8 cellular contexts compared by ENCODE assay signal in genomic region chr2:121285077-121285449, GRCh38. TPM values are rescaled to one million over a fixed set of nuclear protein-coding genes. Genes with fewer than 3 reads are reported as not detected.
DNase-seq lines count a peak whose midpoint lies in the region; ATAC-seq and TF ChIP-seq lines count a peak whose summit lies in the region.

A gene with protein sequence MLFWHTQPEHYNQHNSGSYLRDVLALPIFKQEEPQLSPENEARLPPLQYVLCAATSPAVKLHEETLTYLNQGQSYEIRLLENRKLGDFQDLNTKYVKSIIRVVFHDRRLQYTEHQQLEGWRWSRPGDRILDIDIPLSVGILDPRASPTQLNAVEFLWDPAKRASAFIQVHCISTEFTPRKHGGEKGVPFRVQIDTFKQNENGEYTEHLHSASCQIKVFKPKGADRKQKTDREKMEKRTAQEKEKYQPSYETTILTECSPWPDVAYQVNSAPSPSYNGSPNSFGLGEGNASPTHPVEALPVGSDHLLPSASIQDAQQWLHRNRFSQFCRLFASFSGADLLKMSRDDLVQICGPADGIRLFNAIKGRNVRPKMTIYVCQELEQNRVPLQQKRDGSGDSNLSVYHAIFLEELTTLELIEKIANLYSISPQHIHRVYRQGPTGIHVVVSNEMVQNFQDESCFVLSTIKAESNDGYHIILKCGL (minus strand): TSS chr2:121285202. CDS start chr2:121285109, 93 bp downstream.

- ATAC-seq in GM21381 (IDR thresholded peaks at IDR 0.05; ENCODE audit: unreplicated experiment) (peak; percentile 56), HG03196 (IDR thresholded peaks at IDR 0.05; ENCODE audit: unreplicated experiment) (no peak), GM21515 (IDR thresholded peaks at IDR 0.05; ENCODE audit: unreplicated experiment) (no peak)

- no peak for TF ChIP-seq CTCF in colonic mucosa (IDR thresholded peaks at IDR 0.05)

- intact Hi-C loops in CD4-positive, alpha-beta memory T cell (cut with micrococcal nuclease), result no loop called here
- intact Hi-C loops in colonic mucosa (cut with DNase I), result no loop called here

- no peak within 1 kb of the TSS for H3K4me3 ChIP-seq in CD4-positive, alpha-beta memory T cell (ENCODE audit: low read length in 2 of 2)
- H3K4me3 ChIP-seq in colonic mucosa (peak within 1 kb of the TSS; percentile 75), mucosa of rectum (ENCODE audit: low read length in 2 of 2) (peak within 1 kb of the TSS; percentile 80 to 83)

- no peaks in the 10 kb centered on the region for H3K9me3 ChIP-seq in CD4-positive, alpha-beta memory T cell (ENCODE audit: control insufficient read depth in 1 of 2, low read length in 2 of 2)
- H3K9me3 ChIP-seq in colonic mucosa (no peaks in the 10 kb centered on the region), mucosa of rectum (ENCODE audit: control insufficient read depth in 2 of 2, low read length in 2 of 2) (no peaks in the 10 kb centered on the region)

- DNase-seq in CD4-positive, alpha-beta memory T cell, result no peak
- DNase-seq in NCI-H748 treated with DMSO at 0.1 percent for 48 hours (lab: John Stamatoyannopoulos, UW), result peak; percentile 15
- DNase-seq in colonic mucosa, result peak; percentile 76
- DNase-seq in kidney glomerular epithelial cell (lab: John Stamatoyannopoulos, UW), result no peak

- H3K4me3 Mint-ChIP-seq in CD4-positive, alpha-beta memory T cell, result peak within 1 kb of the TSS; percentile 61 to 81 (median 74)

- H3K36me3 ChIP-seq in CD4-positive, alpha-beta memory T cell (ENCODE audit: insufficient read depth, low read length), result no peaks in the 10 kb centered on the region
- H3K36me3 ChIP-seq in colonic mucosa, result no peaks in the 10 kb centered on the region
- peaks cover 3% of the 10 kb centered on the region in 2 donors for H3K36me3 ChIP-seq in mucosa of rectum (ENCODE audit: control insufficient read depth in 2 of 2, insufficient read depth in 2 of 2, low read length in 2 of 2)

- H3K27me3 Mint-ChIP-seq in CD4-positive, alpha-beta memory T cell, result peaks cover 26 to 28% of the 10 kb centered on the region in 2 donors

- H3K36me3 Mint-ChIP-seq in CD4-positive, alpha-beta memory T cell, result no peaks in the 10 kb centered on the region

- peak within 1 kb of the TSS; percentile 81 to 93 for H3K9ac ChIP-seq in colonic mucosa (ENCODE audit: low read depth in 2 of 2, low read length in 2 of 2)
- H3K9ac ChIP-seq in mucosa of rectum (ENCODE audit: low read depth in 1 of 2, low read length in 2 of 2), result peak within 1 kb of the TSS; percentile 81 to 95

- peaks cover 0 to 17% (median 10%) of the 10 kb centered on the region in 4 donors for H3K4me1 Mint-ChIP-seq in CD4-positive, alpha-beta memory T cell

- POLR2A ChIA-PET in CD4-positive, alpha-beta memory T cell (lab: Charles Lee; ENCODE audit: partially characterized antibody), result no interaction called here

- no peaks in the 10 kb centered on the region for H3K27me3 ChIP-seq in CD4-positive, alpha-beta memory T cell (ENCODE audit: insufficient read depth, low read length)
- H3K27me3 ChIP-seq in colonic mucosa, result peaks cover 8% of the 10 kb centered on the region
- H3K27me3 ChIP-seq in mucosa of rectum (ENCODE audit: control insufficient read depth in 2 of 2, insufficient read depth in 2 of 2, low read length in 2 of 2), result no peaks in the 10 kb centered on the region

- H3K9me3 Mint-ChIP-seq in CD4-positive, alpha-beta memory T cell, result no peaks in the 10 kb centered on the region

- H3K4me1 ChIP-seq in CD4-positive, alpha-beta memory T cell (ENCODE audit: insufficient read depth, low read length), result no peaks in the 10 kb centered on the region
- no peaks in the 10 kb centered on the region for H3K4me1 ChIP-seq in colonic mucosa
- H3K4me1 ChIP-seq in mucosa of rectum (ENCODE audit: control insufficient read depth in 2 of 2, insufficient read depth in 2 of 2, low read length in 2 of 2), result peaks cover 0 to 6% of the 10 kb centered on the region in 2 donors

- CTCF ChIA-PET in CD4-positive, alpha-beta memory T cell (lab: Charles Lee; ENCODE audit: partially characterized antibody), result no interaction called here

- H3K27ac Mint-ChIP-seq in CD4-positive, alpha-beta memory T cell, result no peak within 1 kb of the TSS

- no peak within 1 kb of the TSS for H3K27ac ChIP-seq in CD4-positive, alpha-beta memory T cell (ENCODE audit: low read depth, low read length)
- H3K27ac ChIP-seq in colonic mucosa (peak within 1 kb of the TSS; percentile 86), mucosa of rectum (ENCODE audit: low read depth in 2 of 2, low read length in 2 of 2) (peak within 1 kb of the TSS; percentile 88 to 92)

RNA-seq across cellular contexts. Expression of the gene that starts here (rescaled TPM):
- total RNA-seq in CD4-positive, alpha-beta memory T cell, result under 1 TPM in 1 of 2 experiments, not detected in 1; 0.06 TPM
- polyA plus RNA-seq in CD4-positive, alpha-beta memory T cell, result not detected
- total RNA-seq in colonic mucosa, result 100 to 1,000 TPM in 1 of 2 donors, 10 to 100 TPM in 1; 54.2 to 103 TPM

Comparison
In these comparisons a context has a peak if more than half of its experiments do, and no peak if none do; other contexts are left out.
1. RNA of the gene that starts here (total RNA-seq): 54.2 to 103 TPM in colonic mucosa; 0.06 TPM in CD4-positive, alpha-beta memory T cell; every median in the first group is over 10 times any median in the second.
2. DNase-seq: peak in NCI-H748 treated with DMSO at 0.1 percent for 48 hours (single experiment) and colonic mucosa (single experiment); none in CD4-positive, alpha-beta memory T cell (0 of 5) and kidney glomerular epithelial cell (single experiment).
3. H3K4me3 ChIP-seq: peak in colonic mucosa (single experiment) and mucosa of rectum (2 of 2); none in CD4-positive, alpha-beta memory T cell (0 of 2).